Comparison of ENCODE assay signal across 8 cellular contexts in the genomic region with DNA sequence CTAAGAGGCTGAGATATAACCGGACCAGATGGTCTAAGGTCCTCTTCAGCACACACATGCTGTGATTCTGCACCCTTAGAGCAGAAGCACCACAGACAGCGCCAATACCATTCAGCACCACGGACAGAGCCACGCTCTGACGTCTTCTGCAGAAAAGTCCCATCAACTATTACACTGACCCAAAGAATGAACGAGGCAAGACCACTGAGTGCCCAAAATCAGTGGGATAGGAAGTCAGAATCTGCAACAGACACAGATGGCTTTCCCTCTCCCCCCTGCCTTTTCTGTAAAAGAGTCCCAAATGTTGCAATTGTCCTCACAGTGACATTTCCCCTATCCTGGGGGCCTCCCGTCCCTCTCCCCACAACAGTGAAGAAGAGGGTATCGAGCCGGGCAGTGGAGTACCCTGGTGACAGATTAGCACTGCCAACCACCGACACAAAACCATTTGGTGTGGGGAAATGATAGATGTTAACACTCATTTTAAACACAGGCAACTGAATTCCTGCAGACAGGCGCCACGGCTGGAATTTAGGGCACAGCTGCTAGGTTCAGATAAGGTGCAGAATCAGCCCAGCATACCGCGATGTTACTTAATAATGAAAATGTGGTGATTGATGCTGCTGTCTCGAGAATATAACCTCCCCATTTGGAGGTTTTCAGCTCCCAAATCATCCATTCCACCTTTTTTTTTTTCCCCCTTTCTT.
DNase-seq lines count a peak whose midpoint lies in the region; ATAC-seq and TF ChIP-seq lines count a peak whose summit lies in the region.

No MANE protein-coding gene starts in this region.

- TF ChIP-seq CTCF in activated B cell treated with CpG ODN at 0.5 μM for 24 hours (IDR thresholded peaks at IDR 0.05) (no peak), gastrocnemius medialis (IDR thresholded peaks at IDR 0.05 in 4 of 5, conservative IDR thresholded peaks at IDR 0.05 in 1 of 5) (no peak)

- no peaks in the 10 kb centered on the region for H3K9me3 ChIP-seq in gastrocnemius medialis

- ATAC-seq in activated B cell treated with CpG ODN at 0.5 μM for 24 hours (ENCODE audit: low read depth) (peak; percentile 31), GM21529 (IDR thresholded peaks at IDR 0.05; ENCODE audit: unreplicated experiment) (no peak), gastrocnemius medialis (no peak)

- H3K4me1 ChIP-seq in gastrocnemius medialis, result no peaks in the 10 kb centered on the region

- CTCF ChIA-PET in activated B cell treated with CpG ODN at 0.5 μM for 24 hours (lab: Charles Lee), result no interaction called here

- DNase-seq in COLO829 (ENCODE audit: low spot score) (peak; percentile 75), HuH-7 (ENCODE audit: low spot score) (peak; percentile 37), activated B cell treated with CpG ODN at 0.5 μM for 24 hours (no peak), globus pallidus (ENCODE audit: low spot score) (peak; percentile 5), smooth muscle cell of the brain vasculature (ENCODE audit: low read depth, low spot score) (peak; percentile 6), gastrocnemius medialis (no peak)
- DNase-seq in activated effector memory CD4-positive, alpha-beta T cell treated with Interleukin-2 at 50 U/mL for 16 hours, result no peak

- POLR2A ChIA-PET in activated B cell treated with CpG ODN at 0.5 μM for 24 hours (lab: Charles Lee), result no interaction called here

- no peak for TF ChIP-seq POLR2A in gastrocnemius medialis (IDR thresholded peaks at IDR 0.05)

- H3K27ac ChIP-seq in gastrocnemius medialis, result no peak overlapping the region

- H3K9me3 Mint-ChIP-seq in activated B cell treated with CpG ODN at 0.5 μM for 24 hours, result peaks cover 3% of the 10 kb centered on the region

- peaks cover 48% of the 10 kb centered on the region for H3K27me3 Mint-ChIP-seq in activated B cell treated with CpG ODN at 0.5 μM for 24 hours

- no peaks in the 10 kb centered on the region for H3K36me3 Mint-ChIP-seq in activated B cell treated with CpG ODN at 0.5 μM for 24 hours (ENCODE audit: low read depth)

- H3K4me3 ChIP-seq in gastrocnemius medialis, result no peak overlapping the region

- H3K4me1 Mint-ChIP-seq in activated B cell treated with CpG ODN at 0.5 μM for 24 hours, result no peaks in the 10 kb centered on the region

- intact Hi-C loops in activated B cell treated with CpG ODN at 0.5 μM for 24 hours (cut with micrococcal nuclease) (no loop called here), gastrocnemius medialis (cut with DNase I; ENCODE audit: low total_unique reads) (no loop called here)

- H3K27ac Mint-ChIP-seq in activated B cell treated with CpG ODN at 0.5 μM for 24 hours, result no peak overlapping the region

- in situ Hi-C loops in gastrocnemius medialis (cut with MboI; ENCODE audit: low sequenced_read_pairs in 4 of 4), result no loop called here

- H3K27me3 ChIP-seq in gastrocnemius medialis, result peaks cover 8 to 13% (median 8%) of the 10 kb centered on the region in 3 donors

- H3K36me3 ChIP-seq in gastrocnemius medialis, result no peaks in the 10 kb centered on the region

- H3K4me3 Mint-ChIP-seq in activated B cell treated with CpG ODN at 0.5 μM for 24 hours, result no peak overlapping the region

Comparison
In these comparisons a context has a peak if more than half of its experiments do, and no peak if none do; other contexts are left out.
1. DNase-seq: peak in COLO829 (single experiment), HuH-7 (single experiment), globus pallidus (single experiment) and smooth muscle cell of the brain vasculature (single experiment); none in activated B cell treated with CpG ODN at 0.5 μM for 24 hours (single experiment), activated effector memory CD4-positive, alpha-beta T cell treated with Interleukin-2 at 50 U/mL for 16 hours (single experiment) and gastrocnemius medialis (0 of 2).